12 cellular contexts compared by ENCODE assay signal in the genomic region with DNA sequence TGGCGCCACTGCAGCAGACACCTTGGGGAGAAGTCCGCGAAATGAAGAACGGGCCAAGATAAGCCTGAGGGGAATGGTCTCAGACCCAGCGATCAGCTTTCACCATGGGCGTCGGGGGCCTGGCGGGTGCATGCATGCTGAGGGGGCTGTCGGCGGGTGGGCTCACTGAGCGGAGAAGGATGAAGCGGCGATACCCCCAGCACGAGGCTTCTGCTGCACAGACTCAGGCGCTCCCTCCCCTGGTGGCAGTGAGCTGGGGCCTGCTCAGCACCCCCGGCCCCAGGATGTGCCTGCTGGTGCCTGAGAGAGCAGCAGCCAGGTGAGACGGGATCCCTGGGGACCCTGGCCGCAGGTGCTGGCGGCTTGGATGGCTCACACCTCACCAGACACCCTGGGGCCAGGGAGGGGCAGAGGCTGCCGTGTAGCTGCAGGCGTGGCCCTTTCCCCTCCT. TPM values are rescaled to one million over a fixed set of nuclear protein-coding genes. Genes with fewer than 3 reads are reported as not detected.
DNase-seq lines count a peak whose midpoint lies in the region; ATAC-seq and TF ChIP-seq lines count a peak whose summit lies in the region.
"Had no signal": no experiment of that assay in that cellular context is flagged by ENCODE, and none has a peak within 500 bp of the region (broad histone marks: within the 10 kb centered on the region; RNA-seq: fewer than 3 reads in every experiment).

No MANE protein-coding gene starts in this region.

- CTCF ChIA-PET in RWPE1 (lab: Yijun Ruan, JAX), result interaction anchor here (0.6 kb wide), 1 partner anchor 374 kb away, joined by 4 read pairs; no protein-coding TSS in a partner anchor

- no peak for TF ChIP-seq CTCF in RWPE1 (conservative IDR thresholded peaks at IDR 0.05; ENCODE audit: low read depth)

- no peak overlapping the region for H3K27ac ChIP-seq in RWPE1
- H3K27ac ChIP-seq: gastrocnemius medialis, VCaP had no signal

- intact Hi-C loops in left ventricle myocardium superior (cut with micrococcal nuclease), result no loop called here

- POLR2A ChIA-PET in RWPE1 (lab: Yijun Ruan, JAX; ENCODE audit: low non-redundant PET), result no interaction called here

- ATAC-seq in GM18909 (IDR thresholded peaks at IDR 0.05; ENCODE audit: poor library complexity, unreplicated experiment), result peak; percentile 20
- peak; percentile 31 for ATAC-seq in HG02885 (IDR thresholded peaks at IDR 0.05; ENCODE audit: poor library complexity, unreplicated experiment)
- ATAC-seq in GM18517 (IDR thresholded peaks at IDR 0.05; ENCODE audit: unreplicated experiment), result no peak
- ATAC-seq in left ventricle myocardium superior, result no peak
- ATAC-seq: gastrocnemius medialis, Panc1 had no signal

- DNase-seq in COR-L47 (lab: John Stamatoyannopoulos, UW) (peak; percentile 73), NCI-H345 (lab: John Stamatoyannopoulos, UW) (peak; percentile 94), RWPE1 (ENCODE audit: low spot score) (no peak), AG20443 (ENCODE audit: low spot score) (no peak), left ventricle myocardium superior (no peak)
- DNase-seq: activated naive CD4-positive, alpha-beta T cell; gastrocnemius medialis had no signal

RNA-seq across cellular contexts. Expression of gene CEP72, which starts 31.2 kb away (rescaled TPM):
- 1.6 TPM for total RNA-seq in left ventricle myocardium superior

RNA-seq across cellular contexts. Expression of gene TPPP, which starts 49.8 kb away (rescaled TPM):
- 34.8 TPM for total RNA-seq in left ventricle myocardium superior

Comparison
In these comparisons a context has a peak if more than half of its experiments do, and no peak if none do; other contexts are left out.
1. DNase-seq: peak in COR-L47 (single experiment) and NCI-H345 (single experiment); none in RWPE1 (single experiment), AG20443 (single experiment) and left ventricle myocardium superior (single experiment).
2. ATAC-seq: peak in GM18909 (single experiment) and HG02885 (single experiment); none in GM18517 (single experiment) and left ventricle myocardium superior (single experiment).